22 cellular contexts compared by ENCODE assay signal in genomic region chrX:106599411-106599810, GRCh38. TPM values are rescaled to one million over a fixed set of nuclear protein-coding genes. Genes with fewer than 3 reads are reported as not detected.
A peak's percentile ranks its signal among the peaks of the same experiment; 100 is the strongest.
DNase-seq lines count a peak whose midpoint lies in the region; ATAC-seq and TF ChIP-seq lines count a peak whose summit lies in the region.
"Had no signal": no experiment of that assay in that cellular context is flagged by ENCODE, and none has a peak within 500 bp of the region (broad histone marks: within the 10 kb centered on the region; RNA-seq: fewer than 3 reads in every experiment).

No MANE protein-coding gene starts in this region.

- DNase-seq in GM12865 (ENCODE audit: low read depth), result peak; percentile 19
- peak; percentile 10 for DNase-seq in OCI-M1 (lab: John Stamatoyannopoulos, UW)
- no peak for DNase-seq in 8988T
- no peak for DNase-seq in RPMI8226
- DNase-seq in left lobe of liver (ENCODE audit: low spot score), result no peak
- DNase-seq: C1 segment of cervical spinal cord; Calu3; CD8-positive, alpha-beta memory T cell; KG1; NCI-H1092 treated with DMSO at 0.1 percent for 48 hours; NCI-H146; NCI-H2029; NCI-H345; NCI-H524; NCI-H774; Peyer's patch; SJCRH30; T-cell had no signal

- no peak for TF ChIP-seq CTCF in GM12865 (IDR thresholded peaks at IDR 0.05; ENCODE audit: insufficient read depth, low read depth, low read length, missing control alignments)

- peak; percentile 60 for ATAC-seq in GM19324 (IDR thresholded peaks at IDR 0.05; ENCODE audit: low FRiP score, unreplicated experiment)
- ATAC-seq in HG02763 (IDR thresholded peaks at IDR 0.05; ENCODE audit: unreplicated experiment), result peak; percentile 57
- ATAC-seq in left lobe of liver, result no peak
- no peak for ATAC-seq in GM21576 (IDR thresholded peaks at IDR 0.05; ENCODE audit: unreplicated experiment)
- ATAC-seq: T-cell had no signal

- no peak overlapping the region for H3K4me3 ChIP-seq in GM12865 (ENCODE audit: low read depth, low read length)
- H3K4me3 ChIP-seq: Peyer's patch, SJCRH30 had no signal

RNA-seq across cellular contexts. Expression of gene RADX, which starts 12.4 kb away (rescaled TPM):
- total RNA-seq in left lobe of liver, result 0.60 TPM
- total RNA-seq: Daoy had no signal

Comparison
In these comparisons a context has a peak if more than half of its experiments do, and no peak if none do; other contexts are left out.
1. DNase-seq: peak in GM12865 (single experiment) and OCI-M1 (single experiment); none in 8988T (single experiment), RPMI8226 (single experiment) and left lobe of liver (single experiment).
2. ATAC-seq: peak in GM19324 (single experiment) and HG02763 (single experiment); none in left lobe of liver (single experiment) and GM21576 (single experiment).